1 cellular context compared by ENCODE assay signal in genomic region chr3:53846134-53846850, GRCh38.
TF ChIP-seq lines count a peak whose summit lies in the region.

A gene with protein sequence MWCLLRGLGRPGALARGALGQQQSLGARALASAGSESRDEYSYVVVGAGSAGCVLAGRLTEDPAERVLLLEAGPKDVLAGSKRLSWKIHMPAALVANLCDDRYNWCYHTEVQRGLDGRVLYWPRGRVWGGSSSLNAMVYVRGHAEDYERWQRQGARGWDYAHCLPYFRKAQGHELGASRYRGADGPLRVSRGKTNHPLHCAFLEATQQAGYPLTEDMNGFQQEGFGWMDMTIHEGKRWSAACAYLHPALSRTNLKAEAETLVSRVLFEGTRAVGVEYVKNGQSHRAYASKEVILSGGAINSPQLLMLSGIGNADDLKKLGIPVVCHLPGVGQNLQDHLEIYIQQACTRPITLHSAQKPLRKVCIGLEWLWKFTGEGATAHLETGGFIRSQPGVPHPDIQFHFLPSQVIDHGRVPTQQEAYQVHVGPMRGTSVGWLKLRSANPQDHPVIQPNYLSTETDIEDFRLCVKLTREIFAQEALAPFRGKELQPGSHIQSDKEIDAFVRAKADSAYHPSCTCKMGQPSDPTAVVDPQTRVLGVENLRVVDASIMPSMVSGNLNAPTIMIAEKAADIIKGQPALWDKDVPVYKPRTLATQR (minus strand): TSS chr3:53846419. CDS start chr3:53824008, 22,411 bp downstream.
IL17RB (plus strand) TSS chr3:53846568; CDS start chr3:53846589, 21 bp downstream.

TF ChIP-seq in HepG2, 621 proteins besides CTCF, POLR2A, EP300 and RAD21 (continued from another document and continues in another):
- TF ChIP-seq HMGA1 (CRISPR knock-in tag; conservative IDR thresholded peaks at IDR 0.05) (no peak), CHD4 (IDR thresholded peaks at IDR 0.05; ENCODE audit: borderline replicate concordance, low read length) (no peak), NKX3-1 (CRISPR knock-in tag; IDR thresholded peaks at IDR 0.05) (peak; percentile 76), FOXP4 (CRISPR knock-in tag; IDR thresholded peaks at IDR 0.05) (peak; percentile 65), ZMYM2 (CRISPR knock-in tag; IDR thresholded peaks at IDR 0.05) (0 out of 2 replicates have a peak, but pooled peaks have one; percentile 22), SP2 (CRISPR knock-in tag; IDR thresholded peaks at IDR 0.05) (0 out of 2 replicates have a peak, but pooled peaks have one; percentile 26), NR0B2 (CRISPR knock-in tag; IDR thresholded peaks at IDR 0.05) (peak; percentile 73; the same call in 1 of the 2 replicates), PCBP2 (optimal IDR thresholded peaks at IDR 0.05; ENCODE audit: low read depth, low read length, poor library complexity, severe bottlenecking) (no peak), ZBTB3 (CRISPR knock-in tag; IDR thresholded peaks at IDR 0.05; ENCODE audit: borderline replicate concordance, low read depth) (peak; percentile 77; the same call in 1 of the 2 replicates), MAFF (IDR thresholded peaks at IDR 0.05; ENCODE audit: low read depth, low read length) (no peak), ZSCAN12 (CRISPR knock-in tag; IDR thresholded peaks at IDR 0.05) (peak; percentile 33; the same call in 1 of the 2 replicates), ARID3A (IDR thresholded peaks at IDR 0.05; ENCODE audit: low read depth, low read length) (no peak), NFE2L1 (CRISPR knock-in tag; IDR thresholded peaks at IDR 0.05; ENCODE audit: borderline replicate concordance) (no peak), ZFP1 (CRISPR knock-in tag; IDR thresholded peaks at IDR 0.05) (no peak; the same call in 1 of the 2 replicates), ZNF12 (CRISPR knock-in tag; IDR thresholded peaks at IDR 0.05) (no peak), KLF6 (CRISPR knock-in tag; IDR thresholded peaks at IDR 0.05) (peak; percentile 91), PHB2 (IDR thresholded peaks at IDR 0.05; ENCODE audit: partially characterized antibody) (no peak), HMG20A (CRISPR knock-in tag; IDR thresholded peaks at IDR 0.05; ENCODE audit: borderline replicate concordance) (no peak), ZNF569 (CRISPR knock-in tag; IDR thresholded peaks at IDR 0.05; ENCODE audit: borderline replicate concordance) (no peak; the same call in 1 of the 2 replicates), ZBTB38 (CRISPR knock-in tag; IDR thresholded peaks at IDR 0.05) (peak; percentile 66), JDP2 (CRISPR knock-in tag; IDR thresholded peaks at IDR 0.05; ENCODE audit: borderline replicate concordance) (no peak; the same call in 1 of the 2 replicates), NR2F1 (CRISPR knock-in tag; IDR thresholded peaks at IDR 0.05) (peak in 1 of 2 experiments; percentile 39; a peak in 1 of 4 replicates), POLR2AphosphoS5 (IDR thresholded peaks at IDR 0.05; ENCODE audit: low read depth, low read length) (peak; percentile 96), SMAD1 (CRISPR knock-in tag; IDR thresholded peaks at IDR 0.05; ENCODE audit: borderline replicate concordance, low read depth) (no peak), ZNF703 (CRISPR knock-in tag; IDR thresholded peaks at IDR 0.05; ENCODE audit: borderline replicate concordance) (no peak; the same call in 1 of the 2 replicates), ZNF644 (CRISPR knock-in tag; IDR thresholded peaks at IDR 0.05; ENCODE audit: low read depth) (no peak), PPARG (CRISPR knock-in tag; conservative IDR thresholded peaks at IDR 0.05) (peak; percentile 24; the same call in 1 of the 2 replicates), USF2 (IDR thresholded peaks at IDR 0.05; ENCODE audit: low read depth, low read length) (no peak), USF2 (CRISPR knock-in tag; IDR thresholded peaks at IDR 0.05; ENCODE audit: borderline replicate concordance) (peak; percentile 39; the same call in 1 of the 2 replicates), ZNF704 (CRISPR knock-in tag; IDR thresholded peaks at IDR 0.05; ENCODE audit: borderline replicate concordance) (no peak; the same call in 1 of the 2 replicates), ZNF354B (CRISPR knock-in tag; IDR thresholded peaks at IDR 0.05) (no peak; the same call in 1 of the 2 replicates), ONECUT2 (CRISPR knock-in tag; IDR thresholded peaks at IDR 0.05) (no peak), HMG20B (CRISPR knock-in tag; conservative IDR thresholded peaks at IDR 0.05) (no peak), CC2D1A (CRISPR knock-in tag; IDR thresholded peaks at IDR 0.05) (0 out of 2 replicates have a peak, but pooled peaks have one; percentile 27), ZNF282 (IDR thresholded peaks at IDR 0.05; ENCODE audit: partially characterized antibody) (no peak), SNAPC2 (CRISPR knock-in tag; IDR thresholded peaks at IDR 0.05) (peak; percentile 87; the same call in 1 of the 2 replicates), ZNF773 (CRISPR knock-in tag; IDR thresholded peaks at IDR 0.05; ENCODE audit: borderline replicate concordance) (peak; percentile 70; the same call in 1 of the 2 replicates)
- TF ChIP-seq, protein P1, sequence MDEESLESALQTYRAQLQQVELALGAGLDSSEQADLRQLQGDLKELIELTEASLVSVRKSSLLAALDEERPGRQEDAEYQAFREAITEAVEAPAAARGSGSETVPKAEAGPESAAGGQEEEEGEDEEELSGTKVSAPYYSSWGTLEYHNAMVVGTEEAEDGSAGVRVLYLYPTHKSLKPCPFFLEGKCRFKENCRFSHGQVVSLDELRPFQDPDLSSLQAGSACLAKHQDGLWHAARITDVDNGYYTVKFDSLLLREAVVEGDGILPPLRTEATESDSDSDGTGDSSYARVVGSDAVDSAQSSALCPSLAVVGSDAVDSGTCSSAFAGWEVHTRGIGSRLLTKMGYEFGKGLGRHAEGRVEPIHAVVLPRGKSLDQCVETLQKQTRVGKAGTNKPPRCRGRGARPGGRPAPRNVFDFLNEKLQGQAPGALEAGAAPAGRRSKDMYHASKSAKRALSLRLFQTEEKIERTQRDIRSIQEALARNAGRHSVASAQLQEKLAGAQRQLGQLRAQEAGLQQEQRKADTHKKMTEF (CRISPR knock-in tag; IDR thresholded peaks at IDR 0.05), result peak; percentile 88
- TF ChIP-seq, protein P2, sequence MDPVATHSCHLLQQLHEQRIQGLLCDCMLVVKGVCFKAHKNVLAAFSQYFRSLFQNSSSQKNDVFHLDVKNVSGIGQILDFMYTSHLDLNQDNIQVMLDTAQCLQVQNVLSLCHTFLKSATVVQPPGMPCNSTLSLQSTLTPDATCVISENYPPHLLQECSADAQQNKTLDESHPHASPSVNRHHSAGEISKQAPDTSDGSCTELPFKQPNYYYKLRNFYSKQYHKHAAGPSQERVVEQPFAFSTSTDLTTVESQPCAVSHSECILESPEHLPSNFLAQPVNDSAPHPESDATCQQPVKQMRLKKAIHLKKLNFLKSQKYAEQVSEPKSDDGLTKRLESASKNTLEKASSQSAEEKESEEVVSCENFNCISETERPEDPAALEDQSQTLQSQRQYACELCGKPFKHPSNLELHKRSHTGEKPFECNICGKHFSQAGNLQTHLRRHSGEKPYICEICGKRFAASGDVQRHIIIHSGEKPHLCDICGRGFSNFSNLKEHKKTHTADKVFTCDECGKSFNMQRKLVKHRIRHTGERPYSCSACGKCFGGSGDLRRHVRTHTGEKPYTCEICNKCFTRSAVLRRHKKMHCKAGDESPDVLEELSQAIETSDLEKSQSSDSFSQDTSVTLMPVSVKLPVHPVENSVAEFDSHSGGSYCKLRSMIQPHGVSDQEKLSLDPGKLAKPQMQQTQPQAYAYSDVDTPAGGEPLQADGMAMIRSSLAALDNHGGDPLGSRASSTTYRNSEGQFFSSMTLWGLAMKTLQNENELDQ (CRISPR knock-in tag; IDR thresholded peaks at IDR 0.05; ENCODE audit: borderline replicate concordance), result no peak
- TF ChIP-seq, protein P3, sequence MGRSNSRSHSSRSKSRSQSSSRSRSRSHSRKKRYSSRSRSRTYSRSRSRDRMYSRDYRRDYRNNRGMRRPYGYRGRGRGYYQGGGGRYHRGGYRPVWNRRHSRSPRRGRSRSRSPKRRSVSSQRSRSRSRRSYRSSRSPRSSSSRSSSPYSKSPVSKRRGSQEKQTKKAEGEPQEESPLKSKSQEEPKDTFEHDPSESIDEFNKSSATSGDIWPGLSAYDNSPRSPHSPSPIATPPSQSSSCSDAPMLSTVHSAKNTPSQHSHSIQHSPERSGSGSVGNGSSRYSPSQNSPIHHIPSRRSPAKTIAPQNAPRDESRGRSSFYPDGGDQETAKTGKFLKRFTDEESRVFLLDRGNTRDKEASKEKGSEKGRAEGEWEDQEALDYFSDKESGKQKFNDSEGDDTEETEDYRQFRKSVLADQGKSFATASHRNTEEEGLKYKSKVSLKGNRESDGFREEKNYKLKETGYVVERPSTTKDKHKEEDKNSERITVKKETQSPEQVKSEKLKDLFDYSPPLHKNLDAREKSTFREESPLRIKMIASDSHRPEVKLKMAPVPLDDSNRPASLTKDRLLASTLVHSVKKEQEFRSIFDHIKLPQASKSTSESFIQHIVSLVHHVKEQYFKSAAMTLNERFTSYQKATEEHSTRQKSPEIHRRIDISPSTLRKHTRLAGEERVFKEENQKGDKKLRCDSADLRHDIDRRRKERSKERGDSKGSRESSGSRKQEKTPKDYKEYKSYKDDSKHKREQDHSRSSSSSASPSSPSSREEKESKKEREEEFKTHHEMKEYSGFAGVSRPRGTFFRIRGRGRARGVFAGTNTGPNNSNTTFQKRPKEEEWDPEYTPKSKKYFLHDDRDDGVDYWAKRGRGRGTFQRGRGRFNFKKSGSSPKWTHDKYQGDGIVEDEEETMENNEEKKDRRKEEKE (IDR thresholded peaks at IDR 0.05), result no peak
- TF ChIP-seq, protein P4, sequence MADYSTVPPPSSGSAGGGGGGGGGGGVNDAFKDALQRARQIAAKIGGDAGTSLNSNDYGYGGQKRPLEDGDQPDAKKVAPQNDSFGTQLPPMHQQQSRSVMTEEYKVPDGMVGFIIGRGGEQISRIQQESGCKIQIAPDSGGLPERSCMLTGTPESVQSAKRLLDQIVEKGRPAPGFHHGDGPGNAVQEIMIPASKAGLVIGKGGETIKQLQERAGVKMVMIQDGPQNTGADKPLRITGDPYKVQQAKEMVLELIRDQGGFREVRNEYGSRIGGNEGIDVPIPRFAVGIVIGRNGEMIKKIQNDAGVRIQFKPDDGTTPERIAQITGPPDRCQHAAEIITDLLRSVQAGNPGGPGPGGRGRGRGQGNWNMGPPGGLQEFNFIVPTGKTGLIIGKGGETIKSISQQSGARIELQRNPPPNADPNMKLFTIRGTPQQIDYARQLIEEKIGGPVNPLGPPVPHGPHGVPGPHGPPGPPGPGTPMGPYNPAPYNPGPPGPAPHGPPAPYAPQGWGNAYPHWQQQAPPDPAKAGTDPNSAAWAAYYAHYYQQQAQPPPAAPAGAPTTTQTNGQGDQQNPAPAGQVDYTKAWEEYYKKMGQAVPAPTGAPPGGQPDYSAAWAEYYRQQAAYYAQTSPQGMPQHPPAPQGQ (CRISPR knock-in tag; IDR thresholded peaks at IDR 0.05; ENCODE audit: borderline replicate concordance), result no peak
